Comparison of ENCODE assay signal across 1 cellular context in the genomic region with DNA sequence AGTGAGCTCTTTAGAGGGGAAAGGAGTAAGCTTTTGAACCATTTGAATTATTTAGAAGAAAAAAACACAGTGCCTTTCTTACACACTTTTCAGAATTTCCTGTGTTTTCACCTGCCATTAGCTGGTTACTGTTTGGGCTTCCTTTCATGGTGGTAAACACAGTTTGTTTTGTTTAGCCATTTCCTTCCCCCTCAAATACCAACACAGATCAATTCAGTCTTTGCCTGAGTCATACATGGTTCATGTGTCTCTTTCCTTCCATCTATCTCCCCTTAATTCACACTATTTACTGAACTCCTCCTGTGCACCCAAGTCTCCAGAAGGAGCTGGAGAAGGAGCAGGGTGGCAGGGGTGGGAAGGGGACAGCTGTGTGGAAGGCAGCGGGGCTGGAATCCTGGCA.
A peak's percentile ranks its signal among the peaks of the same experiment; 100 is the strongest.
TF ChIP-seq lines count a peak whose summit lies in the region.

No MANE protein-coding gene starts in this region.

TF ChIP-seq in HepG2, 621 proteins besides CTCF, POLR2A, EP300 and RAD21 (continued from another document):
- TF ChIP-seq FOXP1 (IDR thresholded peaks at IDR 0.05), result no peak
- TF ChIP-seq FOXP1 (CRISPR knock-in tag; IDR thresholded peaks at IDR 0.05), result 0 out of 2 replicates have a peak, but pooled peaks have one; percentile 25
